2 cellular contexts compared by ENCODE assay signal in the genomic region with DNA sequence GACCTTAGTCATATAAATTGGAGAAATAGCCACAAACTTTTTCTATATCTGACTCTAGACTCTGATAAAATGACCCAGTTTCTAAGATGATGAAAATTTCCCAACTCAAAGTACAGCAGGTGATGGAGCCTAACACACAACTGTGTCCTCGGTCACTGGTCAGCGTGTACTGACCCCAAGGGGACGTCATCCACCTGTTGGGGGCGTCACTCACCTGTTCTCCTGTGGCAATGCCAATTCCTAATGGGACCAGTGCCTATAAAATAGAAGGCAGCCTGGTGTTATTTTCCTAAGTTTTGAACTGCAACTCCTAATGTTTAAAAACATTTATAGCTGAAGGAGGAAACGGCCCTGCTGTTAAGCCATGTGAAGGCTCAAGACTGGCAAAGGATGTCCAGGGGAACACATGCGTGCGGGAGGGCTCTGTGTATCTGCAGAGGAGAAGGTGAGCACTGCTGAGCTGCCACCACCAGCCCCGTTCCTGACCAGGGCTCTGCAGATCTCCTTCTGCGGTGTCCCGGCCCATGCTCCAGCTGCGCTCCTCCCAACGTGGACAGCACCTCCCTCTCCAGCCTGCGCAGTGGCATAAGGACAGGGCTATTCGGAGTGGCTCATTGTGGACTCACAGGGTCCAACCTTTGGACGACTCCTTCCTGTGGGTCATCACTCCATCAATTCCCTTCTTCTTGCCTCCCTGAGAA.
TF ChIP-seq lines count a peak whose summit lies in the region.

No MANE protein-coding gene starts in this region.

TF ChIP-seq in HEK293, 187 proteins besides CTCF, POLR2A, EP300 and RAD21:
- TF ChIP-seq ZNF366 (tag by site-specific recombination; conservative IDR thresholded peaks at IDR 0.05) (0 out of 2 replicates have a peak, but pooled peaks have one; percentile 23), IKZF3 (tag by site-specific recombination; IDR thresholded peaks at IDR 0.05) (no peak), ZNF354C (tag by site-specific recombination; IDR thresholded peaks at IDR 0.05; ENCODE audit: borderline replicate concordance, low read depth) (no peak), SP3 (tag by site-specific recombination; IDR thresholded peaks at IDR 0.05) (no peak), ZNF140 (tag by site-specific recombination; IDR thresholded peaks at IDR 0.05) (no peak), SCRT2 (tag by site-specific recombination; IDR thresholded peaks at IDR 0.05) (peak; percentile 61), ZNF600 (tag by site-specific recombination; IDR thresholded peaks at IDR 0.05) (peak; percentile 29; the same call in 1 of the 2 replicates)

TF ChIP-seq in GM12878, 131 proteins besides CTCF, POLR2A, EP300 and RAD21:
- TF ChIP-seq, protein P1, sequence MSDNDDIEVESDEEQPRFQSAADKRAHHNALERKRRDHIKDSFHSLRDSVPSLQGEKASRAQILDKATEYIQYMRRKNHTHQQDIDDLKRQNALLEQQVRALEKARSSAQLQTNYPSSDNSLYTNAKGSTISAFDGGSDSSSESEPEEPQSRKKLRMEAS (IDR thresholded peaks at IDR 0.05; ENCODE audit: low read depth, low read length) = no peak
- TF ChIP-seq CREB1 (IDR thresholded peaks at IDR 0.05; ENCODE audit: low read depth) (no peak), HCFC1 (IDR thresholded peaks at IDR 0.05; ENCODE audit: low read length) (no peak), CHD2 (IDR thresholded peaks at IDR 0.05; ENCODE audit: borderline replicate concordance, low read depth, low read length) (no peak), ZNF217 (IDR thresholded peaks at IDR 0.05) (no peak), POLR2AphosphoS2 (IDR thresholded peaks at IDR 0.05; ENCODE audit: low read depth, low read length) (no peak), SMARCA5 (IDR thresholded peaks at IDR 0.05) (no peak), TARDBP (IDR thresholded peaks at IDR 0.05; ENCODE audit: borderline replicate concordance) (no peak)
- TF ChIP-seq, protein P2, sequence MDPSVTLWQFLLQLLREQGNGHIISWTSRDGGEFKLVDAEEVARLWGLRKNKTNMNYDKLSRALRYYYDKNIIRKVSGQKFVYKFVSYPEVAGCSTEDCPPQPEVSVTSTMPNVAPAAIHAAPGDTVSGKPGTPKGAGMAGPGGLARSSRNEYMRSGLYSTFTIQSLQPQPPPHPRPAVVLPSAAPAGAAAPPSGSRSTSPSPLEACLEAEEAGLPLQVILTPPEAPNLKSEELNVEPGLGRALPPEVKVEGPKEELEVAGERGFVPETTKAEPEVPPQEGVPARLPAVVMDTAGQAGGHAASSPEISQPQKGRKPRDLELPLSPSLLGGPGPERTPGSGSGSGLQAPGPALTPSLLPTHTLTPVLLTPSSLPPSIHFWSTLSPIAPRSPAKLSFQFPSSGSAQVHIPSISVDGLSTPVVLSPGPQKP (IDR thresholded peaks at IDR 0.05; ENCODE audit: low read depth, low read length) = no peak
- TF ChIP-seq, protein P3, sequence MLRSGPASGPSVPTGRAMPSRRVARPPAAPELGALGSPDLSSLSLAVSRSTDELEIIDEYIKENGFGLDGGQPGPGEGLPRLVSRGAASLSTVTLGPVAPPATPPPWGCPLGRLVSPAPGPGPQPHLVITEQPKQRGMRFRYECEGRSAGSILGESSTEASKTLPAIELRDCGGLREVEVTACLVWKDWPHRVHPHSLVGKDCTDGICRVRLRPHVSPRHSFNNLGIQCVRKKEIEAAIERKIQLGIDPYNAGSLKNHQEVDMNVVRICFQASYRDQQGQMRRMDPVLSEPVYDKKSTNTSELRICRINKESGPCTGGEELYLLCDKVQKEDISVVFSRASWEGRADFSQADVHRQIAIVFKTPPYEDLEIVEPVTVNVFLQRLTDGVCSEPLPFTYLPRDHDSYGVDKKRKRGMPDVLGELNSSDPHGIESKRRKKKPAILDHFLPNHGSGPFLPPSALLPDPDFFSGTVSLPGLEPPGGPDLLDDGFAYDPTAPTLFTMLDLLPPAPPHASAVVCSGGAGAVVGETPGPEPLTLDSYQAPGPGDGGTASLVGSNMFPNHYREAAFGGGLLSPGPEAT (IDR thresholded peaks at IDR 0.05; ENCODE audit: low read depth) = no peak
